ENCODE assay signal across 27 cellular contexts in the genomic region with DNA sequence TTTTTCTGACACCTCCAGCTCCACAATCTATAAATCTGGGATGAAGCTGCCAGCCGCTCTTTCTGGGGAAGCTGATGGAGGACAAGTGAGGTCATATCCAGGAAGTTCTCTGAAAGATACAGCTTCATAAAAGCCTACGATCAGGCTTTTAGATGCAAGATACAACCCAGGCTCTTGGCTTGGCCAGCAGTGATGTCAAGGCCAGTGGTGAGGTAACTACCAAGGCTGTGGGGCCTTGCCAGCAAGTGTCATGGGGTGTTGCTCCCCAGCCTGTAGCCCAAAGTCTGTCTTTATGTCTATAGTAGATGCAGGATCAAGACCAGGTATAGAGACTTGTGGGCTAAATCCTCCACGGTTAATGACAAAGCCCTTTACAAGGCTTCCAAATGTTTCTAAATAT.
"Had no signal": no experiment of that assay in that cellular context is flagged by ENCODE, and none has a peak within 500 bp of the region (broad histone marks: within the 10 kb centered on the region; RNA-seq: fewer than 3 reads in every experiment).

No MANE protein-coding gene starts in this region.

- H3K4me1 ChIP-seq: neural progenitor cell, psoas muscle, right lobe of liver, spleen, suprapubic skin, testis, tibial artery, transverse colon, upper lobe of left lung had no signal

- H3K9me3 ChIP-seq: ovary, psoas muscle, right lobe of liver, spleen, suprapubic skin, testis, tibial artery, transverse colon, upper lobe of left lung had no signal

- H3K4me2 ChIP-seq: neural progenitor cell, smooth muscle cell had no signal

- H3K9ac ChIP-seq: neural progenitor cell, parathyroid adenoma had no signal

- H3K27me3 ChIP-seq: neural progenitor cell, ovary, right lobe of liver, spleen, suprapubic skin, testis, tibial artery, transverse colon, upper lobe of left lung had no signal

- ATAC-seq: naive thymus-derived CD4-positive, alpha-beta T cell; natural killer cell; psoas muscle; right lobe of liver; stimulated activated memory B cell treated with anti-CD40 and anti-IgM and Interleukin-4, amounts not matched to agents 10 μg/mL and 1 μg/mL and 100 μg/mL, for 72 hours; stimulated activated naive CD8-positive, alpha-beta T cell treated with anti-CD3 and anti-CD28 coated beads, Interleukin-15, amount 100 ng/mL, for 72 hours; stimulated activated naive CD8-positive, alpha-beta T cell treated with anti-CD3 and anti-CD28 coated beads, Interleukin-15, Interleukin-2, amounts not matched to agents 100 U/mL and 50 U/mL, for 24 hours had no signal

- H3K36me3 ChIP-seq: neural progenitor cell, ovary, right lobe of liver, spleen, suprapubic skin, tibial artery, transverse colon, upper lobe of left lung had no signal

- H3K4me3 ChIP-seq: neural progenitor cell, ovary, psoas muscle, right lobe of liver, skin epidermis, smooth muscle cell, spleen, suprapubic skin, testis, tibial artery, transverse colon, upper lobe of left lung had no signal

- DNase-seq: naive thymus-derived CD4-positive, alpha-beta T cell; natural killer cell; occipital lobe; ovary; posterior cingulate gyrus; right lobe of liver; spleen; stimulated activated CD4-positive, alpha-beta T cell treated with anti-CD3 and anti-CD28 coated beads, Interleukin-12 subunit alpha, Interleukin-12 subunit beta, amount 100 ng/mL, for 4 hours; stimulated activated CD4-positive, alpha-beta T cell treated with anti-CD3 and anti-CD28 coated beads, Interleukin-1b, Interleukin-23, amount 100 ng/mL, for 48 hours; stimulated activated CD4-positive, alpha-beta T cell treated with anti-CD3 and anti-CD28 coated beads, Interleukin-4, amount 100 ng/mL, for 1 hour; stimulated activated CD4-positive, alpha-beta T cell treated with anti-CD3 and anti-CD28 coated beads, Interleukin-4, amount 100 ng/mL, for 4 hours; stimulated activated CD8-positive, alpha-beta memory T cell treated with anti-CD3 and anti-CD28 coated beads, Interleukin-4, amount 100 ng/mL, for 48 hours; stimulated activated naive CD4-positive, alpha-beta T cell; stimulated activated naive CD8-positive, alpha-beta T cell treated with anti-CD3 and anti-CD28 coated beads, Interleukin-15, amount 100 ng/mL, for 72 hours; stimulated activated naive CD8-positive, alpha-beta T cell treated with anti-CD3 and anti-CD28 coated beads, Interleukin-15, Interleukin-2, amounts not matched to agents 100 U/mL and 50 U/mL, for 24 hours; substantia nigra; testis; tibial artery; transverse colon; upper lobe of left lung had no signal

- H2AFZ ChIP-seq: neural progenitor cell, parathyroid adenoma had no signal

- H3K79me2 ChIP-seq: parathyroid adenoma had no signal

- H3K27ac ChIP-seq: neural progenitor cell, ovary, parathyroid adenoma, psoas muscle, right lobe of liver, skin epidermis, suprapubic skin, testis, tibial artery, transverse colon, upper lobe of left lung had no signal
